8 cellular contexts compared by ENCODE assay signal in the genomic region with DNA sequence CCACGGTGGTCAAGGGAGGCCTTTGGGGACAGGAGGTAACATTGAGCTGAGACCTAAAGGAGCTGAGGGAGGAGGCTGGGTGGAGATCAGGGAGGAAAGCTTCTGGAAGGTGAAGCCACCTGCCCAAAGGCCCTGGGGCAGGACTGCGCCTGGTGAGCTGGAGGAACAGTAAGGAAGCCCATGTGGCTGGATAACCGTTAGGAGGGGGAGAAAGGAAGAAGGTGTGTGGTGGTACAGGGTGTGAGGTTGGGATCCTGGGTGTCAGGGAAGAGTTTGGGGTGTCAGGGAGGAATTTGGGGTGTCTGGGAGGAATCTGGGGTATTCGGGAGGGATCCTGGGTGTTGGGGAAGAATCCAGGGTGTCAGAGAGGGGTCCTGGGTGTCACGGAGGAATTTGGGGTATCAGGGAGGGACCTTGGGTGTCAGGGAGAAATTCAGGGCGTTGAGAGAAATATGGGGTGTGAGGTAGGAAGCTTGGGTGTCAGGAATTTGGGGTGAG. TPM values are rescaled to one million over a fixed set of nuclear protein-coding genes. Genes with fewer than 3 reads are reported as not detected.
DNase-seq lines count a peak whose midpoint lies in the region; ATAC-seq, FAIRE-seq and TF ChIP-seq lines count a peak whose summit lies in the region.

No MANE protein-coding gene starts in this region.

- peak overlapping the region; percentile 78 for H3K4me3 Mint-ChIP-seq in chondrocyte (ENCODE audit: unreplicated experiment)

- DNase-seq in A549 (ENCODE audit: low read depth in 1 of 2, low spot score in 1 of 2) (no peak), chondrocyte (ENCODE audit: low spot score) (no peak), NCI-H2081 treated with DMSO at 0.1 percent for 48 hours (lab: John Stamatoyannopoulos, UW) (no peak), SK-N-DZ (ENCODE audit: low spot score) (no peak), posterior vena cava (ENCODE audit: low spot score) (no peak)
- no peak for DNase-seq in Jurkat, Clone E6-1 (ENCODE audit: low read depth, low spot score)

- H3K36me3 Mint-ChIP-seq in chondrocyte (ENCODE audit: low read depth): no peaks in the 10 kb centered on the region

- H3K4me1 Mint-ChIP-seq in chondrocyte (ENCODE audit: low read depth): peaks cover 22% of the 10 kb centered on the region

- TF ChIP-seq CTCF in A549 (IDR thresholded peaks at IDR 0.05) (no peak), chondrocyte (IDR thresholded peaks at IDR 0.05) (no peak)

- H3K9ac ChIP-seq in mucosa of rectum (ENCODE audit: low read depth in 1 of 2, low read length in 2 of 2): peak overlapping the region; percentile 90 to 99

- H3K27me3 ChIP-seq in mucosa of rectum (ENCODE audit: control insufficient read depth in 2 of 2, insufficient read depth in 2 of 2, low read length in 2 of 2): no peaks in the 10 kb centered on the region

- 25% methylated on average over 6 of the region's 6 CpGs for WGBS in A549 (ENCODE audit: missing lambda C conversion rate)

- CTCF ChIA-PET in A549 (lab: Yijun Ruan, JAX): interaction anchor here (1.1 to 2.8 kb wide), 5 partner anchors 9 to 80 kb away, joined by 3 to 15 read pairs (median 6); no protein-coding TSS in a partner anchor

- H3K27me3 Mint-ChIP-seq in chondrocyte (ENCODE audit: low read depth): no peaks in the 10 kb centered on the region

- H3K27ac Mint-ChIP-seq in chondrocyte (ENCODE audit: unreplicated experiment): peak overlapping the region; percentile 88

- FAIRE-seq in A549 (lab: Jason Lieb, UNC): no peak

- H3K4me2 ChIP-seq in A549: peak overlapping the region; percentile 88

- no peaks in the 10 kb centered on the region for H3K36me3 ChIP-seq in mucosa of rectum (ENCODE audit: control insufficient read depth in 2 of 2, insufficient read depth in 2 of 2, low read length in 2 of 2)

- no peak for TF ChIP-seq RAD21 in A549 (conservative IDR thresholded peaks at IDR 0.05 in 1 of 2, IDR thresholded peaks at IDR 0.05 in 1 of 2)

- no peaks in the 10 kb centered on the region for H3K9me3 Mint-ChIP-seq in chondrocyte (ENCODE audit: low read depth)

- no peak for TF ChIP-seq POLR2A in A549 (IDR thresholded peaks at IDR 0.05; ENCODE audit: low read length)

- ATAC-seq in A549: peak; percentile 30 to 58; a peak in 1 of 6 replicates
- ATAC-seq in HG03469 (IDR thresholded peaks at IDR 0.05; ENCODE audit: unreplicated experiment): no peak

- intact Hi-C loops in posterior vena cava (cut with DNase I): no loop called here

- H3K9me3 ChIP-seq in A549 (no peaks in the 10 kb centered on the region), mucosa of rectum (ENCODE audit: control insufficient read depth in 2 of 2, low read length in 2 of 2) (no peaks in the 10 kb centered on the region)

- peak overlapping the region; percentile 89 to 95 for H3K27ac ChIP-seq in A549
- H3K27ac ChIP-seq in mucosa of rectum (ENCODE audit: low read depth in 2 of 2, low read length in 2 of 2): peak overlapping the region; percentile 90 to 91

- POLR2A ChIA-PET in A549 (lab: Yijun Ruan, JAX): interaction anchor here (1.3 kb wide), 1 partner anchor 18 kb away, joined by 12 read pairs; no protein-coding TSS in a partner anchor

- H3K4me3 ChIP-seq in A549: peak overlapping the region; percentile 81
- peak overlapping the region; percentile 82 for H3K4me3 ChIP-seq in Jurkat, Clone E6-1 (ENCODE audit: low read length)
- H3K4me3 ChIP-seq in mucosa of rectum (ENCODE audit: low read length in 2 of 2): peak overlapping the region; percentile 79 to 92

- H3K4me1 ChIP-seq in A549 (peaks cover 19% of the 10 kb centered on the region), mucosa of rectum (ENCODE audit: control insufficient read depth in 2 of 2, insufficient read depth in 2 of 2, low read length in 2 of 2) (peaks cover 12 to 17% of the 10 kb centered on the region in 2 donors)

- no peak for TF ChIP-seq EP300 in A549 (IDR thresholded peaks at IDR 0.05)

TF ChIP-seq in A549, 52 proteins besides CTCF, POLR2A, EP300 and RAD21:
- no peak for TF ChIP-seq HOXB13 (CRISPR knock-in tag; IDR thresholded peaks at IDR 0.05; ENCODE audit: low read depth)
- no peak for TF ChIP-seq KDM5A (IDR thresholded peaks at IDR 0.05)
- TF ChIP-seq, protein P1, sequence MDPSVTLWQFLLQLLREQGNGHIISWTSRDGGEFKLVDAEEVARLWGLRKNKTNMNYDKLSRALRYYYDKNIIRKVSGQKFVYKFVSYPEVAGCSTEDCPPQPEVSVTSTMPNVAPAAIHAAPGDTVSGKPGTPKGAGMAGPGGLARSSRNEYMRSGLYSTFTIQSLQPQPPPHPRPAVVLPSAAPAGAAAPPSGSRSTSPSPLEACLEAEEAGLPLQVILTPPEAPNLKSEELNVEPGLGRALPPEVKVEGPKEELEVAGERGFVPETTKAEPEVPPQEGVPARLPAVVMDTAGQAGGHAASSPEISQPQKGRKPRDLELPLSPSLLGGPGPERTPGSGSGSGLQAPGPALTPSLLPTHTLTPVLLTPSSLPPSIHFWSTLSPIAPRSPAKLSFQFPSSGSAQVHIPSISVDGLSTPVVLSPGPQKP (IDR thresholded peaks at IDR 0.05; ENCODE audit: low read depth, low read length): no peak
- TF ChIP-seq, protein P2, sequence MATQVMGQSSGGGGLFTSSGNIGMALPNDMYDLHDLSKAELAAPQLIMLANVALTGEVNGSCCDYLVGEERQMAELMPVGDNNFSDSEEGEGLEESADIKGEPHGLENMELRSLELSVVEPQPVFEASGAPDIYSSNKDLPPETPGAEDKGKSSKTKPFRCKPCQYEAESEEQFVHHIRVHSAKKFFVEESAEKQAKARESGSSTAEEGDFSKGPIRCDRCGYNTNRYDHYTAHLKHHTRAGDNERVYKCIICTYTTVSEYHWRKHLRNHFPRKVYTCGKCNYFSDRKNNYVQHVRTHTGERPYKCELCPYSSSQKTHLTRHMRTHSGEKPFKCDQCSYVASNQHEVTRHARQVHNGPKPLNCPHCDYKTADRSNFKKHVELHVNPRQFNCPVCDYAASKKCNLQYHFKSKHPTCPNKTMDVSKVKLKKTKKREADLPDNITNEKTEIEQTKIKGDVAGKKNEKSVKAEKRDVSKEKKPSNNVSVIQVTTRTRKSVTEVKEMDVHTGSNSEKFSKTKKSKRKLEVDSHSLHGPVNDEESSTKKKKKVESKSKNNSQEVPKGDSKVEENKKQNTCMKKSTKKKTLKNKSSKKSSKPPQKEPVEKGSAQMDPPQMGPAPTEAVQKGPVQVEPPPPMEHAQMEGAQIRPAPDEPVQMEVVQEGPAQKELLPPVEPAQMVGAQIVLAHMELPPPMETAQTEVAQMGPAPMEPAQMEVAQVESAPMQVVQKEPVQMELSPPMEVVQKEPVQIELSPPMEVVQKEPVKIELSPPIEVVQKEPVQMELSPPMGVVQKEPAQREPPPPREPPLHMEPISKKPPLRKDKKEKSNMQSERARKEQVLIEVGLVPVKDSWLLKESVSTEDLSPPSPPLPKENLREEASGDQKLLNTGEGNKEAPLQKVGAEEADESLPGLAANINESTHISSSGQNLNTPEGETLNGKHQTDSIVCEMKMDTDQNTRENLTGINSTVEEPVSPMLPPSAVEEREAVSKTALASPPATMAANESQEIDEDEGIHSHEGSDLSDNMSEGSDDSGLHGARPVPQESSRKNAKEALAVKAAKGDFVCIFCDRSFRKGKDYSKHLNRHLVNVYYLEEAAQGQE (IDR thresholded peaks at IDR 0.05): no peak
- TF ChIP-seq, protein P3, sequence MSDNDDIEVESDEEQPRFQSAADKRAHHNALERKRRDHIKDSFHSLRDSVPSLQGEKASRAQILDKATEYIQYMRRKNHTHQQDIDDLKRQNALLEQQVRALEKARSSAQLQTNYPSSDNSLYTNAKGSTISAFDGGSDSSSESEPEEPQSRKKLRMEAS (IDR thresholded peaks at IDR 0.05): no peak
- TF ChIP-seq KDM1A (IDR thresholded peaks at IDR 0.05; ENCODE audit: low read depth): no peak
- TF ChIP-seq MYC (IDR thresholded peaks at IDR 0.05; ENCODE audit: borderline replicate concordance, low read length): no peak
TF ChIP-seq in A549: peak in this region for 0.

RNA-seq across cellular contexts. Expression of a gene that starts 0.7 kb away (rescaled TPM):
- polyA plus RNA-seq in A549 (2011; rRNA removed) (0.78 and 2.0 TPM in 2 replicates), A549 (2017; fragmentation: RNase III; extraction: RNeasy Plus Mini Kit Qiagen cat#74134 plus additional on column Dnase treatment) (3.8 to 4.0 TPM (median 3.9 TPM) in 3 replicates)
- 1.2 and 2.2 TPM in 2 replicates for polyA plus RNA-seq in A549 (2012; cell fraction: cytosol; rRNA removed)
- polyA plus RNA-seq in A549 (2012; cell fraction: nucleus; rRNA removed): 2.6 and 3.8 TPM in 2 replicates
- 0.92 and 0.95 TPM in 2 replicates for polyA minus RNA-seq in A549 (2011; rRNA and poly(A)+ RNA removed)
- polyA plus RNA-seq in Jurkat, Clone E6-1 (2012; ENCODE audit: insufficient read depth, insufficient read length): 10.2 TPM
- total RNA-seq in chondrocyte (6.8 to 13.2 TPM (median 12.3 TPM) in 3 replicates), posterior vena cava (10 to 100 TPM in 1 of 2 donors, 1 to 10 TPM in 1; 7.6 to 13.2 TPM)
- 0.42 and 0.79 TPM in 2 replicates for polyA plus RNA-seq in SK-N-DZ (2014; cell fraction: cytosol; rRNA removed)
- polyA plus RNA-seq in SK-N-DZ (2014; cell fraction: nucleus; rRNA removed): 0.21 and 0.35 TPM in 2 replicates

RNA-seq across cellular contexts. Expression of a gene that starts 36.6 kb away (rescaled TPM):
- polyA plus RNA-seq in A549 (2011; rRNA removed): 28.4 and 30.1 TPM in 2 replicates
- 55.0 and 76.6 TPM in 2 replicates for polyA plus RNA-seq in A549 (2012; cell fraction: cytosol; rRNA removed)
- 51.8 and 74.5 TPM in 2 replicates for polyA plus RNA-seq in A549 (2012; cell fraction: nucleus; rRNA removed)
- 75.7 to 84.3 TPM (median 83.7 TPM) in 3 replicates for polyA plus RNA-seq in A549 (2017; fragmentation: RNase III; extraction: RNeasy Plus Mini Kit Qiagen cat#74134 plus additional on column Dnase treatment)
- polyA minus RNA-seq in A549 (2011; rRNA and poly(A)+ RNA removed): 21.9 and 43.8 TPM in 2 replicates
- 29.5 TPM for polyA plus RNA-seq in Jurkat, Clone E6-1 (2012; ENCODE audit: insufficient read depth, insufficient read length)
- 91.8 to 93.2 TPM (median 93.0 TPM) in 3 replicates for total RNA-seq in chondrocyte
- polyA plus RNA-seq in SK-N-DZ (2014; cell fraction: cytosol; rRNA removed): 13.2 and 19.5 TPM in 2 replicates
- polyA plus RNA-seq in SK-N-DZ (2014; cell fraction: nucleus; rRNA removed): 4.6 and 5.0 TPM in 2 replicates
- 10 to 100 TPM; 56.6 to 88.6 TPM for total RNA-seq in posterior vena cava

RNA-seq across cellular contexts. Expression of a gene that starts 39.3 kb away (rescaled TPM):
- polyA plus RNA-seq in A549 (2011; rRNA removed) (3.2 and 3.5 TPM in 2 replicates), A549 (2017; fragmentation: RNase III; extraction: RNeasy Plus Mini Kit Qiagen cat#74134 plus additional on column Dnase treatment) (4.0 to 4.1 TPM (median 4.0 TPM) in 3 replicates)
- polyA plus RNA-seq in A549 (2012; cell fraction: cytosol; rRNA removed): 2.9 and 4.1 TPM in 2 replicates
- 2.7 and 3.7 TPM in 2 replicates for polyA plus RNA-seq in A549 (2012; cell fraction: nucleus; rRNA removed)
- 7.4 and 8.9 TPM in 2 replicates for polyA minus RNA-seq in A549 (2011; rRNA and poly(A)+ RNA removed)
- polyA plus RNA-seq in Jurkat, Clone E6-1 (2012; ENCODE audit: insufficient read depth, insufficient read length): 0.86 TPM
- total RNA-seq in chondrocyte (11.1 to 12.3 TPM (median 11.4 TPM) in 3 replicates), posterior vena cava (1 to 10 TPM; 7.7 to 9.1 TPM)
- polyA plus RNA-seq in SK-N-DZ (2014; cell fraction: cytosol; rRNA removed): 7.9 and 10.7 TPM in 2 replicates
- 4.9 and 5.0 TPM in 2 replicates for polyA plus RNA-seq in SK-N-DZ (2014; cell fraction: nucleus; rRNA removed)
